Comparison of ENCODE assay signal across 17 cellular contexts in genomic region chr2:191170773-191171172, GRCh38. TPM values are rescaled to one million over a fixed set of nuclear protein-coding genes. Genes with fewer than 3 reads are reported as not detected.
DNase-seq lines count a peak whose midpoint lies in the region; ATAC-seq and TF ChIP-seq lines count a peak whose summit lies in the region.
"Had no signal": no experiment of that assay in that cellular context is flagged by ENCODE, and none has a peak within 500 bp of the region (broad histone marks: within the 10 kb centered on the region; RNA-seq: fewer than 3 reads in every experiment).

No MANE protein-coding gene starts in this region.

- in situ Hi-C loops in gastrocnemius medialis (cut with MboI; ENCODE audit: low sequenced_read_pairs in 4 of 4), result loop anchor here (10.0 to 25.0 kb wide), 4 partner anchors 342 to 992 kb away; partner anchors contain the start of gene NABP1 (in 1 of the 4)

- TF ChIP-seq CTCF in gastrocnemius medialis (IDR thresholded peaks at IDR 0.05 in 4 of 5, conservative IDR thresholded peaks at IDR 0.05 in 1 of 5), result no peak

- no peaks in the 10 kb centered on the region for H3K36me3 Mint-ChIP-seq in activated T-cell treated with anti-CD3 and anti-CD28 coated beads, Interleukin-2, amount 50 U/mL, for 4 hours (ENCODE audit: insufficient read depth)

- H3K36me3 ChIP-seq in SJSA1 (no peaks in the 10 kb centered on the region), gastrocnemius medialis (no peaks in the 10 kb centered on the region)
- H3K36me3 ChIP-seq: sigmoid colon had no signal

- no peak for TF ChIP-seq POLR2A in gastrocnemius medialis (IDR thresholded peaks at IDR 0.05)

- H3K9me3 Mint-ChIP-seq in activated T-cell treated with anti-CD3 and anti-CD28 coated beads, Interleukin-2, amount 50 U/mL, for 4 hours, result no peaks in the 10 kb centered on the region
- H3K9me3 Mint-ChIP-seq: neural crest cell had no signal

- peak overlapping the region; percentile 86 for H3K27ac ChIP-seq in SJSA1
- peak overlapping the region; percentile 100 for H3K27ac ChIP-seq in epithelial cell of prostate
- no peak overlapping the region for H3K27ac ChIP-seq in gastrocnemius medialis

- H3K4me3 ChIP-seq in SJSA1 (no peak overlapping the region), gastrocnemius medialis (no peak overlapping the region)
- H3K4me3 ChIP-seq: sigmoid colon had no signal

- ATAC-seq in activated T-cell treated with anti-CD3 and anti-CD28 coated beads, Interleukin-2, amount 50 U/mL, for 4 hours, result peak; percentile 33
- ATAC-seq in stimulated activated naive CD8-positive, alpha-beta T cell treated with anti-CD3 and anti-CD28 coated beads, Interleukin-15, Interleukin-2, amounts not matched to agents 100 U/mL and 50 U/mL, for 24 hours, result peak; percentile 52
- ATAC-seq in gastrocnemius medialis (no peak), HG02571 (IDR thresholded peaks at IDR 0.05; ENCODE audit: unreplicated experiment) (no peak)
- ATAC-seq: left ventricle myocardium superior, Right ventricle myocardium inferior had no signal

- H3K4me1 ChIP-seq in SJSA1 (replicated peaks), result peaks cover 54% of the 10 kb centered on the region
- H3K4me1 ChIP-seq in gastrocnemius medialis, result peaks cover 17 to 18% of the 10 kb centered on the region in 2 donors

- H3K4me1 Mint-ChIP-seq in activated T-cell treated with anti-CD3 and anti-CD28 coated beads, Interleukin-2, amount 50 U/mL, for 4 hours (ENCODE audit: low read depth), result peaks cover 48% of the 10 kb centered on the region

- H3K27me3 ChIP-seq in SJSA1 (replicated peaks) (no peaks in the 10 kb centered on the region), gastrocnemius medialis (no peaks in the 10 kb centered on the region)
- H3K27me3 ChIP-seq: sigmoid colon had no signal

- H3K27me3 Mint-ChIP-seq in activated T-cell treated with anti-CD3 and anti-CD28 coated beads, Interleukin-2, amount 50 U/mL, for 4 hours (ENCODE audit: low read depth), result no peaks in the 10 kb centered on the region

- intact Hi-C loops in gastrocnemius medialis (cut with DNase I; ENCODE audit: low total_unique reads), result no loop called here

- H3K9me3 ChIP-seq in SJSA1 (replicated peaks), result no peaks in the 10 kb centered on the region
- H3K9me3 ChIP-seq in gastrocnemius medialis, result no peaks in the 10 kb centered on the region
- H3K9me3 ChIP-seq: sigmoid colon had no signal

- no peak overlapping the region for H3K4me3 Mint-ChIP-seq in activated T-cell treated with anti-CD3 and anti-CD28 coated beads, Interleukin-2, amount 50 U/mL, for 4 hours
- H3K4me3 Mint-ChIP-seq: neural crest cell had no signal

- DNase-seq in activated T-cell treated with anti-CD3 and anti-CD28 coated beads, Interleukin-2, amount 50 U/mL, for 4 hours, result no peak
- no peak for DNase-seq in activated T-cell treated with anti-CD3 and anti-CD28 coated beads, Interleukin-2, amount 50 U/mL, for 48 hours
- DNase-seq in SJSA1 (ENCODE audit: low read depth in 1 of 2, low spot score in 2 of 2) (no peak), epithelial cell of prostate (ENCODE audit: low read depth, low spot score) (no peak), gastrocnemius medialis (no peak), cortex of kidney (lab: John Stamatoyannopoulos, UW) (no peak)
- no peak for DNase-seq in stimulated activated naive CD8-positive, alpha-beta T cell treated with anti-CD3 and anti-CD28 coated beads, Interleukin-15, Interleukin-2, amounts not matched to agents 100 U/mL and 50 U/mL, for 24 hours
- DNase-seq: activated CD4-positive, alpha-beta T cell treated with anti-CD3 and anti-CD28 coated beads, Interleukin-2, amount 50 U/mL, for 48 hours; activated naive CD4-positive, alpha-beta T cell treated with Interleukin-2 at 50 U/mL for 16 hours; left ventricle myocardium superior; NCI-H2081; sigmoid colon; stimulated activated naive CD4-positive, alpha-beta T cell treated with Interleukin-2 at 50 U/mL for 16 hours; T-helper 9 cell had no signal

RNA-seq across cellular contexts. Expression of gene STAT4, which starts 20.0 kb away (rescaled TPM):
- 10 to 100 TPM; 46.0 to 71.7 (median 69.5) TPM for total RNA-seq in activated T-cell treated with anti-CD3 and anti-CD28 coated beads, Interleukin-2, amount 50 U/mL, for 4 hours
- total RNA-seq in SJSA1 (2014; rRNA removed; shearing (Covaris generic)), result 0.89 and 8.2 TPM in 2 replicates
- total RNA-seq in gastrocnemius medialis, result 1 to 10 TPM in 1 of 4 donors, under 1 TPM in 2, not detected in 1; 0.31 to 1.0 (median 0.73) TPM

Comparison
In these comparisons a context has a peak if more than half of its experiments do, and no peak if none do; other contexts are left out.
1. ATAC-seq: peak in activated T-cell treated with anti-CD3 and anti-CD28 coated beads, Interleukin-2, amount 50 U/mL, for 4 hours (2 of 2) and stimulated activated naive CD8-positive, alpha-beta T cell treated with anti-CD3 and anti-CD28 coated beads, Interleukin-15, Interleukin-2, amounts not matched to agents 100 U/mL and 50 U/mL, for 24 hours (single experiment); none in gastrocnemius medialis (0 of 2) and HG02571 (single experiment).
2. H3K27ac ChIP-seq: peak in SJSA1 (single experiment) and epithelial cell of prostate (single experiment); none in gastrocnemius medialis (0 of 4).